ENCODE assay signal across 9 cellular contexts in genomic region chr1:243490748-243491686, GRCh38.
DNase-seq lines count a peak whose midpoint lies in the region; ATAC-seq and TF ChIP-seq lines count a peak whose summit lies in the region.
"Had no signal": no experiment of that assay in that cellular context is flagged by ENCODE, and none has a peak within 500 bp of the region (broad histone marks: within the 10 kb centered on the region; RNA-seq: fewer than 3 reads in every experiment).

No MANE protein-coding gene starts in this region.

- H3K4me1 Mint-ChIP-seq in MCF 10A (ENCODE audit: insufficient read depth, unreplicated experiment), result no peaks in the 10 kb centered on the region
- H3K4me1 Mint-ChIP-seq in mesothelial cell of epicardium, result peaks cover 2% of the 10 kb centered on the region

- TF ChIP-seq CTCF in MCF 10A (IDR thresholded peaks at IDR 0.05; ENCODE audit: unreplicated experiment), result no peak
- no peak for TF ChIP-seq CTCF in mammary epithelial cell (conservative IDR thresholded peaks at IDR 0.05 in 1 of 2, IDR thresholded peaks at IDR 0.05 in 1 of 2; ENCODE audit: extremely low read depth in 1 of 2, insufficient read depth in 1 of 2, low read depth in 1 of 2, low read length in 2 of 2)
- TF ChIP-seq CTCF in astrocyte of the spinal cord (IDR thresholded peaks at IDR 0.05; ENCODE audit: low read depth, low read length), result no peak
- no peak for TF ChIP-seq CTCF in vagina (IDR thresholded peaks at IDR 0.05)
- no peak for TF ChIP-seq CTCF in mesothelial cell of epicardium (IDR thresholded peaks at IDR 0.05; ENCODE audit: unreplicated experiment)

- POLR2A ChIA-PET in MCF 10A (lab: Yijun Ruan, JAX) (interaction anchor here (0.6 kb wide), 2 partner anchors 191 to 336 kb away, joined by 3 read pairs; no protein-coding TSS in a partner anchor), HEK293T (lab: Yijun Ruan, JAX) (no interaction called here)

- H3K27ac Mint-ChIP-seq in MCF 10A (ENCODE audit: low read depth, unreplicated experiment) (peak overlapping the region; percentile 42), mesothelial cell of epicardium (no peak overlapping the region)

- H3K4me3 Mint-ChIP-seq in MCF 10A (ENCODE audit: unreplicated experiment) (no peak overlapping the region), mesothelial cell of epicardium (no peak overlapping the region)

- intact Hi-C loops in MCF 10A (cut with micrococcal nuclease) (no loop called here), mammary epithelial cell (cut with micrococcal nuclease) (no loop called here), vagina (cut with DNase I) (no loop called here)

- H3K9me3 Mint-ChIP-seq in MCF 10A (ENCODE audit: unreplicated experiment) (no peaks in the 10 kb centered on the region), mesothelial cell of epicardium (no peaks in the 10 kb centered on the region)

- no peaks in the 10 kb centered on the region for H3K27me3 ChIP-seq in mammary epithelial cell (ENCODE audit: insufficient read depth, low read length)
- H3K27me3 ChIP-seq in vagina, result no peaks in the 10 kb centered on the region
- H3K27me3 ChIP-seq: right atrium auricular region had no signal

- H3K4me3 ChIP-seq in mammary epithelial cell (replicated peaks in 1 of 3; ENCODE audit: insufficient read depth in 1 of 3, low read depth in 2 of 3, low read length in 3 of 3) (no peak overlapping the region), astrocyte of the spinal cord (ENCODE audit: low read depth, low read length) (no peak overlapping the region), iPS-18c (ENCODE audit: insufficient read depth, low read depth, low read length) (peak overlapping the region; percentile 24; the same call in 1 of the 2 replicates), vagina (no peak overlapping the region)
- H3K4me3 ChIP-seq: right atrium auricular region had no signal

- no peak overlapping the region for H3K4me2 ChIP-seq in mammary epithelial cell (ENCODE audit: insufficient read depth, low read depth, low read length)

- no peaks in the 10 kb centered on the region for H3K36me3 ChIP-seq in mammary epithelial cell (ENCODE audit: insufficient read depth, low read length)
- no peaks in the 10 kb centered on the region for H3K36me3 ChIP-seq in vagina
- H3K36me3 ChIP-seq: right atrium auricular region had no signal

- no peak overlapping the region for H3K9ac ChIP-seq in mammary epithelial cell (ENCODE audit: insufficient read depth, low read length)

- H3K4me1 ChIP-seq in mammary epithelial cell (ENCODE audit: insufficient read depth, low read length) (peaks cover 5% of the 10 kb centered on the region), vagina (peaks cover 12% of the 10 kb centered on the region)

- no peak for TF ChIP-seq POLR2A in vagina (IDR thresholded peaks at IDR 0.05)

- BruUV-seq in MCF 10A (replicated peaks; lab: Mats Ljungman, UMichigan) (no TSS peak), mammary epithelial cell (replicated peaks; lab: Mats Ljungman, UMichigan) (no TSS peak)

- no peak overlapping the region for H2AFZ ChIP-seq in mammary epithelial cell (ENCODE audit: low read depth, low read length)

- no peak for ATAC-seq in GM18858 (IDR thresholded peaks at IDR 0.05; ENCODE audit: unreplicated experiment)

- H3K36me3 Mint-ChIP-seq in MCF 10A (ENCODE audit: insufficient read depth, unreplicated experiment), result peaks cover 35% of the 10 kb centered on the region
- peaks cover 9% of the 10 kb centered on the region for H3K36me3 Mint-ChIP-seq in mesothelial cell of epicardium

- H3K27me3 Mint-ChIP-seq in MCF 10A (ENCODE audit: insufficient read depth, unreplicated experiment) (no peaks in the 10 kb centered on the region), mesothelial cell of epicardium (ENCODE audit: low read depth) (no peaks in the 10 kb centered on the region)

- CTCF ChIA-PET in MCF 10A (lab: Yijun Ruan, JAX) (interaction anchor here (0.6 to 2.8 kb wide), 5 partner anchors 9 to 21 kb away, joined by 3 to 14 read pairs (median 3); no protein-coding TSS in a partner anchor), mammary epithelial cell (lab: Charles Lee; ENCODE audit: low non-redundant PET) (no interaction called here), HEK293T (lab: Yijun Ruan, JAX) (no interaction called here)

- no peak overlapping the region for H3K27ac ChIP-seq in mammary epithelial cell (ENCODE audit: insufficient read depth, low read depth, low read length)
- H3K27ac ChIP-seq in vagina, result peak overlapping the region; percentile 36

- dilution Hi-C loops in mammary epithelial cell (cut with HindIII; ENCODE audit: low sequenced_read_pairs), result no loop called here

- WGBS in mammary epithelial cell (ENCODE audit: low coverage, missing lambda C conversion rate), result 45% methylated on average over 8 of the region's 8 CpGs

- in situ Hi-C loops in mammary epithelial cell (cut with MboI; ENCODE audit: low sequenced_read_pairs in 2 of 2), result no loop called here
- in situ Hi-C loops in astrocyte of the spinal cord (cut with HindIII; ENCODE audit: low sequenced_read_pairs), result no loop called here

- H3K9me3 ChIP-seq in mammary epithelial cell (replicated peaks; ENCODE audit: insufficient read depth, low read length) (no peaks in the 10 kb centered on the region), iPS-18c (ENCODE audit: control insufficient read depth, insufficient read depth, low read length) (peaks cover 2% of the 10 kb centered on the region), vagina (no peaks in the 10 kb centered on the region)
- H3K9me3 ChIP-seq: right atrium auricular region had no signal

- H3K79me2 ChIP-seq in mammary epithelial cell (ENCODE audit: insufficient read depth, low read length), result no peaks in the 10 kb centered on the region

- no peaks in the 10 kb centered on the region for H4K20me1 ChIP-seq in mammary epithelial cell (ENCODE audit: insufficient read depth, low read length)

- DNase-seq in MCF 10A (ENCODE audit: unreplicated experiment) (no peak), mammary epithelial cell (no peak), astrocyte of the spinal cord (ENCODE audit: low read depth, low spot score) (peak; percentile 71), vagina (ENCODE audit: extremely low spot score in 2 of 2) (no peak), mesothelial cell of epicardium (ENCODE audit: low spot score in 2 of 2, unreplicated experiment in 2 of 2) (no peak), HEK293T (ENCODE audit: extremely low spot score) (no peak)

TF ChIP-seq in HEK293T, 16 proteins besides CTCF, POLR2A, EP300 and RAD21:
- TF ChIP-seq PKNOX1 (IDR thresholded peaks at IDR 0.05), result no peak
- TF ChIP-seq ELF4 (IDR thresholded peaks at IDR 0.05), result no peak
- no peak for TF ChIP-seq HDGF (IDR thresholded peaks at IDR 0.05; ENCODE audit: borderline replicate concordance)
- no peak for TF ChIP-seq LEF1 (IDR thresholded peaks at IDR 0.05; ENCODE audit: borderline replicate concordance)
- no peak for TF ChIP-seq FOXK2 (IDR thresholded peaks at IDR 0.05)
- TF ChIP-seq BHLHE40 (IDR thresholded peaks at IDR 0.05; ENCODE audit: borderline replicate concordance), result no peak
- no peak for TF ChIP-seq TARDBP (IDR thresholded peaks at IDR 0.05)
- no peak for TF ChIP-seq FOXM1 (IDR thresholded peaks at IDR 0.05; ENCODE audit: borderline replicate concordance)
- TF ChIP-seq SP1 (IDR thresholded peaks at IDR 0.05), result no peak
- no peak for TF ChIP-seq FOXA1 (IDR thresholded peaks at IDR 0.05)
- TF ChIP-seq L3MBTL2 (conservative IDR thresholded peaks at IDR 0.05), result no peak
- no peak for TF ChIP-seq NFRKB (IDR thresholded peaks at IDR 0.05)
